26 cellular contexts compared by ENCODE assay signal in the genomic region with DNA sequence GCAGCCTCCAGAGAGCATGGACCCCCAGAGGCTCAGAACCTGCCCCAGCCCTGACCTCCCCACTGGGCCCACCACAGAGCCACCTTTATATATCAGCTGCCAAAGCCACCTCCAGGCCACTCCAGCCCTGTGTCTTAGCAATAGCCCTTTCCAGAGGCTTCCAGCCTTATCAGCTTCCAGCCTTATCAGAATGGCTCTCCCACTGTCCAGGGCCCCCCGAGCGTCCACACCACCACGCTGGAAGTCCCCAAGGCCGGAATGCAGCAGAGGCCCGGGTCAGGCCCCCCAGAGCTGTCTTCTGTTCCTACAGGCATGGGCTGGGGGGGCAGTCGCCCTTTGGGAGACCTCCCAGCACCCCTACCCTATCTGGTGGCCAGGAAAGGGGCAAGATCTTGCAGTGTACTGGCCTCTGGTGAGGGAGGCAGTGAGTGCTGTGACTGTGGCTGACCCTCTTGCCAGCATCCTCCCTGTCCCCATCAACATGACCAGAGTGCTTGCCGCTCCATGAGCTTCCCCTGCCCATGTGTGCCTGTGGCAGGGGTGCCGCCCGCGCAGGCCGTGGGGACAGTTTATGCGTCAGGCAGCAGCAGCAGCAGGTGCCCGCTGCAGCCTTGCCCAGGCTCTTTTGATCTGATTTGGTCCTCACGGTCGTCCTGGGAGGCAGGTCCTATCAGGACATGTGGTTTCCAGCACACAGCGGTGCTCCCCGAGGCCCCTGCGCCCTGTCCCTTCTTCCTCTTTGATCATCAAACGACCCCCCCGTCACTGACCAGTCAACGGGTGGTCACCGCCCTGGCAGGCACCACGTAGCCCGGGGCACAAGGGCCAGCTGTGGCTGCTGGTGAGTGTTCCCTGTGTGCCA. TPM values are rescaled to one million over a fixed set of nuclear protein-coding genes. Genes with fewer than 3 reads are reported as not detected.
DNase-seq lines count a peak whose midpoint lies in the region; ATAC-seq and TF ChIP-seq lines count a peak whose summit lies in the region.
"Had no signal": no experiment of that assay in that cellular context is flagged by ENCODE, and none has a peak within 500 bp of the region (broad histone marks: within the 10 kb centered on the region; RNA-seq: fewer than 3 reads in every experiment).

No MANE protein-coding gene starts in this region.

- no peak overlapping the region for H3K18ac ChIP-seq in IMR-90 (ENCODE audit: low read depth, low read length)

- no peak overlapping the region for H3K4me3 Mint-ChIP-seq in activated CD4-positive, alpha-beta memory T cell treated with anti-CD3 and anti-CD28 coated beads, Interleukin-2, amount 10 ng/mL, durations not matched to agents 7 days and 5 days
- H3K4me3 Mint-ChIP-seq: HFFc6, memory B cell had no signal

- H2AK5ac ChIP-seq in IMR-90 (ENCODE audit: low read depth, low read length): 0 out of 2 replicates have a peak overlapping the region, but pooled peaks have one; percentile 21

- H2AFZ ChIP-seq in IMR-90 (replicated peaks; ENCODE audit: low read length, poor library complexity): no peak overlapping the region

- no peak for TF ChIP-seq CTCF in IMR-90 (conservative IDR thresholded peaks at IDR 0.05; ENCODE audit: low read depth, low read length)
- no peak for TF ChIP-seq CTCF in ascending aorta (IDR thresholded peaks at IDR 0.05)
- TF ChIP-seq CTCF in tibial nerve (IDR thresholded peaks at IDR 0.05): no peak
- TF ChIP-seq CTCF in uterus (IDR thresholded peaks at IDR 0.05): no peak

- H3K36me3 ChIP-seq in IMR-90 (ENCODE audit: control insufficient read depth, insufficient read depth, low read length) (peaks cover 5% of the 10 kb centered on the region), ascending aorta (peaks cover 0 to 2% of the 10 kb centered on the region in 2 donors), mucosa of rectum (ENCODE audit: control insufficient read depth in 2 of 2, insufficient read depth in 2 of 2, low read length in 2 of 2) (no peaks in the 10 kb centered on the region), tibial nerve (peaks cover 0 to 19% (median 0%) of the 10 kb centered on the region in 3 donors), uterus (no peaks in the 10 kb centered on the region)

- intact Hi-C loops in IMR-90 (cut with micrococcal nuclease) (no loop called here), ascending aorta (cut with DNase I) (no loop called here), uterus (cut with DNase I; ENCODE audit: low total_unique reads) (no loop called here)

- H3K4me1 ChIP-seq in IMR-90 (ENCODE audit: control insufficient read depth, insufficient read depth, low read length) (peaks cover 24% of the 10 kb centered on the region), ascending aorta (peaks cover 38 to 62% of the 10 kb centered on the region in 2 donors), mucosa of rectum (ENCODE audit: control insufficient read depth in 2 of 2, insufficient read depth in 2 of 2, low read length in 2 of 2) (peaks cover 30 to 44% of the 10 kb centered on the region in 2 donors), tibial nerve (peaks cover 0 to 98% (median 57%) of the 10 kb centered on the region in 4 donors), uterus (peaks cover 0 to 22% of the 10 kb centered on the region in 2 donors)

- H2BK5ac ChIP-seq in IMR-90 (ENCODE audit: low read depth, low read length, poor library complexity, severe bottlenecking): no peak overlapping the region

- peaks cover 19% of the 10 kb centered on the region for H3K9me1 ChIP-seq in IMR-90 (ENCODE audit: insufficient read depth, low read length)

- H3K4me3 ChIP-seq in IMR-90 (ENCODE audit: insufficient read depth, low read depth, low read length): no peak overlapping the region
- H3K4me3 ChIP-seq in ascending aorta: no peak overlapping the region
- H3K4me3 ChIP-seq in mucosa of rectum (ENCODE audit: low read length in 2 of 2): peak overlapping the region in 1 of 2 donors; percentile 48
- no peak overlapping the region for H3K4me3 ChIP-seq in tibial nerve
- no peak overlapping the region for H3K4me3 ChIP-seq in uterus
- H3K4me3 ChIP-seq: body of pancreas, esophagus muscularis mucosa, smooth muscle cell, stomach, upper lobe of left lung had no signal

- no peak for TF ChIP-seq EP300 in tibial nerve (IDR thresholded peaks at IDR 0.05)

- no peak overlapping the region for H3K27ac Mint-ChIP-seq in activated CD4-positive, alpha-beta memory T cell treated with anti-CD3 and anti-CD28 coated beads, Interleukin-2, amount 10 ng/mL, durations not matched to agents 7 days and 5 days
- H3K27ac Mint-ChIP-seq: HFFc6, memory B cell had no signal

- H4K91ac ChIP-seq in IMR-90 (ENCODE audit: insufficient read depth, low read depth, low read length): no peak overlapping the region

- no peak overlapping the region for H4K5ac ChIP-seq in IMR-90 (ENCODE audit: low read depth, low read length)

- H3K9ac ChIP-seq in IMR-90 (ENCODE audit: low read depth, low read length) (no peak overlapping the region), mucosa of rectum (ENCODE audit: low read depth in 1 of 2, low read length in 2 of 2) (peak overlapping the region in 1 of 2 donors; percentile 53)

- no peaks in the 10 kb centered on the region for H3K4me1 Mint-ChIP-seq in activated CD4-positive, alpha-beta memory T cell treated with anti-CD3 and anti-CD28 coated beads, Interleukin-2, amount 10 ng/mL, durations not matched to agents 7 days and 5 days

- ATAC-seq in IMR-90 (ENCODE audit: low read depth): no peak
- ATAC-seq: body of pancreas had no signal

- H3K27me3 Mint-ChIP-seq in activated CD4-positive, alpha-beta memory T cell treated with anti-CD3 and anti-CD28 coated beads, Interleukin-2, amount 10 ng/mL, durations not matched to agents 7 days and 5 days: no peaks in the 10 kb centered on the region

- POLR2A ChIA-PET in IMR-90 (lab: Charles Lee; ENCODE audit: unreplicated experiment): no interaction called here
- POLR2A ChIA-PET in activated CD4-positive, alpha-beta memory T cell treated with anti-CD3 and anti-CD28 coated beads, Interleukin-2, amount 10 ng/mL, durations not matched to agents 7 days and 5 days (lab: Charles Lee): no interaction called here

- 90% methylated on average over 14 of the region's 24 CpGs; no CpG with 5 or more reads in 1 of the 2 experiments for WGBS in IMR-90 (ENCODE audit: extremely low coverage in 2 of 2, insufficient read length in 1 of 2), 2 experiments
- 79 to 84% methylated on average over 23 of the region's 24 CpGs for WGBS in tibial nerve, 2 donors

- H3K4me2 ChIP-seq in IMR-90 (ENCODE audit: low read depth, low read length): no peak overlapping the region
- H3K4me2 ChIP-seq: smooth muscle cell had no signal

- no peak for TF ChIP-seq POLR2A in IMR-90 (IDR thresholded peaks at IDR 0.05; ENCODE audit: low read depth, low read length)
- TF ChIP-seq POLR2A in tibial nerve (IDR thresholded peaks at IDR 0.05): no peak
- no peak for TF ChIP-seq POLR2A in uterus (IDR thresholded peaks at IDR 0.05)

- no peaks in the 10 kb centered on the region for H3K36me3 Mint-ChIP-seq in activated CD4-positive, alpha-beta memory T cell treated with anti-CD3 and anti-CD28 coated beads, Interleukin-2, amount 10 ng/mL, durations not matched to agents 7 days and 5 days (ENCODE audit: low read depth)
- H3K36me3 Mint-ChIP-seq: memory B cell had no signal

- CTCF ChIA-PET in IMR-90 (lab: Yijun Ruan, JAX): no interaction called here
- CTCF ChIA-PET in activated CD4-positive, alpha-beta memory T cell treated with anti-CD3 and anti-CD28 coated beads, Interleukin-2, amount 10 ng/mL, durations not matched to agents 7 days and 5 days (lab: Charles Lee): no interaction called here

- H3K27me3 ChIP-seq in IMR-90 (ENCODE audit: control insufficient read depth, insufficient read depth, low read length): no peaks in the 10 kb centered on the region
- H3K27me3 ChIP-seq in ascending aorta: no peaks in the 10 kb centered on the region
- no peaks in the 10 kb centered on the region for H3K27me3 ChIP-seq in mucosa of rectum (ENCODE audit: control insufficient read depth in 2 of 2, insufficient read depth in 2 of 2, low read length in 2 of 2)
- no peaks in the 10 kb centered on the region for H3K27me3 ChIP-seq in tibial nerve
- no peaks in the 10 kb centered on the region for H3K27me3 ChIP-seq in uterus
- H3K27me3 ChIP-seq: body of pancreas, esophagus muscularis mucosa, stomach, upper lobe of left lung had no signal

- no peak overlapping the region for H2BK15ac ChIP-seq in IMR-90 (ENCODE audit: low read depth, low read length)

- H3K9me3 Mint-ChIP-seq in activated CD4-positive, alpha-beta memory T cell treated with anti-CD3 and anti-CD28 coated beads, Interleukin-2, amount 10 ng/mL, durations not matched to agents 7 days and 5 days: no peaks in the 10 kb centered on the region
- H3K9me3 Mint-ChIP-seq: HFFc6, memory B cell had no signal

- no peak overlapping the region for H3K23ac ChIP-seq in IMR-90 (ENCODE audit: low read depth, low read length)

- H3K4ac ChIP-seq in IMR-90 (ENCODE audit: low read depth, low read length): no peak overlapping the region

- H3K79me1 ChIP-seq in IMR-90 (ENCODE audit: low read depth in 1 of 2, low read length in 2 of 2): peaks cover 48 to 96% of the 10 kb centered on the region in 2 experiments

- H3K9me3 ChIP-seq in IMR-90 (ENCODE audit: control insufficient read depth, insufficient read depth, low read length): no peaks in the 10 kb centered on the region
- no peaks in the 10 kb centered on the region for H3K9me3 ChIP-seq in ascending aorta
- H3K9me3 ChIP-seq in mucosa of rectum (ENCODE audit: control insufficient read depth in 2 of 2, low read length in 2 of 2): no peaks in the 10 kb centered on the region
- no peaks in the 10 kb centered on the region for H3K9me3 ChIP-seq in tibial nerve
- no peaks in the 10 kb centered on the region for H3K9me3 ChIP-seq in uterus
- H3K9me3 ChIP-seq: body of pancreas, esophagus muscularis mucosa, stomach, upper lobe of left lung had no signal

- dilution Hi-C loops in IMR-90 (cut with HindIII; ENCODE audit: low sequenced_read_pairs, unreplicated experiment): no loop called here

- H4K8ac ChIP-seq in IMR-90 (ENCODE audit: low read depth in 2 of 2, low read length in 2 of 2): no peak overlapping the region

- H4K20me1 ChIP-seq in IMR-90 (ENCODE audit: insufficient read depth, low read length): peaks cover 68% of the 10 kb centered on the region

- no peak overlapping the region for H2BK20ac ChIP-seq in IMR-90 (ENCODE audit: low read depth, low read length)

- no peak for DNase-seq in IMR-90
- DNase-seq in ascending aorta (ENCODE audit: low spot score in 2 of 2): no peak
- DNase-seq in tibial nerve (ENCODE audit: low spot score in 2 of 2): no peak
- DNase-seq in effector CD4-positive, alpha-beta T cell: no peak
- DNase-seq in activated CD4-positive, alpha-beta memory T cell treated with anti-CD3 and anti-CD28 coated beads, Interleukin-2, amount 10 ng/mL, durations not matched to agents 7 days and 5 days: no peak
- no peak for DNase-seq in uterus
- DNase-seq: activated CD4-positive, alpha-beta T cell treated with anti-CD3 and anti-CD28 coated beads, Interleukin-2, amount 50 U/mL, for 4 hours; activated naive CD4-positive, alpha-beta T cell treated with Interleukin-2 at 50 U/mL for 16 hours; body of pancreas; effector memory CD4-positive, alpha-beta T cell; foreskin melanocyte; HFFc6; Kasumi-1; NCI-H1694; retina; SHP77; stimulated activated CD4-positive, alpha-beta T cell treated with anti-CD3 and anti-CD28 coated beads, Interleukin-1b, Interleukin-23, amount 100 ng/mL, for 48 hours; stimulated activated CD8-positive, alpha-beta memory T cell treated with anti-CD3 and anti-CD28 coated beads, Interleukin-4, amount 100 ng/mL, for 48 hours; stomach; SW 1271; T1000 had no signal

- H2BK120ac ChIP-seq in IMR-90 (ENCODE audit: low read depth, low read length): no peak overlapping the region

- TF ChIP-seq RAD21 in IMR-90 (IDR thresholded peaks at IDR 0.05; ENCODE audit: low read length): no peak

- H3K27ac ChIP-seq in IMR-90 (ENCODE audit: insufficient read depth, low read length) (no peak overlapping the region), ascending aorta (peak overlapping the region; percentile 82 to 86), mucosa of rectum (ENCODE audit: low read depth in 2 of 2, low read length in 2 of 2) (peak overlapping the region; percentile 48 to 71), tibial nerve (peak overlapping the region in 3 of 4 donors; percentile 70 to 92 (median 88)), uterus (no peak overlapping the region)
- H3K27ac ChIP-seq: body of pancreas, esophagus muscularis mucosa, upper lobe of left lung had no signal

- in situ Hi-C loops in IMR-90 (cut with MboI; ENCODE audit: low sequenced_read_pairs): no loop called here

- no peak overlapping the region for H3K56ac ChIP-seq in IMR-90 (ENCODE audit: extremely low read depth, insufficient read depth, low read length)

- BruUV-seq in IMR-90 (replicated peaks; lab: Mats Ljungman, UMichigan): no TSS peak

- no peak overlapping the region for H3K14ac ChIP-seq in IMR-90 (replicated peaks; ENCODE audit: low read depth, low read length)

- peak overlapping the region; percentile 5 for H2AK9ac ChIP-seq in IMR-90 (replicated peaks; ENCODE audit: low read depth, low read length, poor library complexity)

RNA-seq across cellular contexts. Expression of a gene that starts 15.9 kb away (rescaled TPM):
- total RNA-seq in IMR-90 (2012; rRNA removed) (14.4 and 14.9 TPM in 2 replicates), ascending aorta (92.0 TPM), tibial nerve (100 to 1,000 TPM in 2 of 4 donors, 10 to 100 TPM in 2; 58.8 to 168 (median 106) TPM), uterus (10 to 100 TPM; 24.7 to 83.3 (median 48.2) TPM)
- 22.3 and 24.1 TPM in 2 replicates for polyA plus RNA-seq in IMR-90 (2012; rRNA removed)
- 14.5 and 18.6 TPM in 2 replicates for polyA plus RNA-seq in IMR-90 (2012; cell fraction: cytosol; rRNA removed)
- 66.7 and 137 TPM in 2 replicates for polyA plus RNA-seq in IMR-90 (2012; cell fraction: nucleus; rRNA removed; ENCODE audit: low replicate concordance)
- 1 to 10 TPM; 1.6 to 1.7 TPM for total RNA-seq in activated CD4-positive, alpha-beta memory T cell treated with anti-CD3 and anti-CD28 coated beads, Interleukin-2, amount 10 ng/mL, durations not matched to agents 7 days and 5 days

Comparison
In these comparisons a context has a peak if more than half of its experiments do, and no peak if none do; other contexts are left out.
1. H3K27ac ChIP-seq: peak in ascending aorta (2 of 2), mucosa of rectum (2 of 2) and tibial nerve (3 of 4); none in IMR-90 (single experiment) and uterus (0 of 2).